9 cellular contexts compared by ENCODE assay signal in the genomic region with DNA sequence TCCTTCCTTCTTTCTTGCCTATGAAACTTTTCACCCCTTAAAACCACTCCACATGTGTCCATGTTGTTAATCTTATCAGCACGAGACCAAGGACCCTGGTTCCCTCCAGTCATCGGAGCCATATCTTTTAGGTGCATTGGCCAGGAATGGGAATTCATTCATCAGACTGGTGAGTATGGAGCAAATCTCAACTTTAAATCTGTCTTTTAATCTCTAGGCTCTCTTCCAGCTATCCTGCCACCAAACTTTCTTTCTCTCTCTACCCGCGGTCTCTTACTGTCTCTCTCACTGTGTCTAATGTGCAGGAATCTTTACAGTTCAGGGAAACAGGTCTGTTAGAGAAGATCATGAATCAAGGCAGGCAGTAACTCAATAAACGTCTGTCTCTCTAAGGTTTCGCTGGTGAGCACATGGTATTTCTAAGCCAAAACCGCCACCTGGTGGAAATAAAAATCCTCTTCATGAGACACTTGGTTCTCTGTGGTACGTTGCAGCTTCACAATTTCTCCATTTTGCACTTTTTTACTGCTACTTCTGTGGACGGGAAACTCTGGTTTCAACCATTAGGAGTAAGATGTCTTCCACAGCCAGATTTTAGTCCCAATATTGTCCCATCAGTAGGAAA. TPM values are rescaled to one million over a fixed set of nuclear protein-coding genes. Genes with fewer than 3 reads are reported as not detected.
DNase-seq lines count a peak whose midpoint lies in the region; ATAC-seq and TF ChIP-seq lines count a peak whose summit lies in the region.
"Had no signal": no experiment of that assay in that cellular context is flagged by ENCODE, and none has a peak within 500 bp of the region (broad histone marks: within the 10 kb centered on the region; RNA-seq: fewer than 3 reads in every experiment).

No MANE protein-coding gene starts in this region.

- H3K27me3 ChIP-seq in SK-N-SH (ENCODE audit: insufficient read depth) (peaks cover 7% of the 10 kb centered on the region; the same call in 1 of the 2 replicates), breast epithelium (peaks cover 0 to 9% of the 10 kb centered on the region in 2 donors), testis (no peaks in the 10 kb centered on the region)

- under 1% methylated on average over 9 of the region's 9 CpGs for WGBS in SK-N-SH (ENCODE audit: low lambda C conversion rate)
- 15 to 16% methylated on average over 9 of the region's 9 CpGs for WGBS in testis, 2 donors

- ATAC-seq in GM18867 (IDR thresholded peaks at IDR 0.05; ENCODE audit: unreplicated experiment), result no peak

- H3K27ac ChIP-seq in SK-N-SH (ENCODE audit: low read depth in 2 of 2, low read length in 1 of 2), result no peak overlapping the region
- no peak overlapping the region for H3K27ac ChIP-seq in breast epithelium
- H3K27ac ChIP-seq in testis, result no peak overlapping the region

- TF ChIP-seq EP300 in SK-N-SH (IDR thresholded peaks at IDR 0.05; ENCODE audit: borderline replicate concordance in 1 of 2, low read depth in 1 of 2, low read length in 1 of 2), result no peak

- H3K9me3 ChIP-seq in SK-N-SH (no peaks in the 10 kb centered on the region), breast epithelium (no peaks in the 10 kb centered on the region), testis (no peaks in the 10 kb centered on the region)

- H3K36me3 Mint-ChIP-seq in activated T-cell treated with anti-CD3 and anti-CD28 coated beads, Interleukin-2, amount 50 U/mL, for 24 hours (ENCODE audit: low read depth), result no peaks in the 10 kb centered on the region

- POLR2A ChIA-PET in SK-N-SH (lab: Yijun Ruan, JAX), result no interaction called here

- peaks cover 21% of the 10 kb centered on the region for H3K27me3 Mint-ChIP-seq in activated T-cell treated with anti-CD3 and anti-CD28 coated beads, Interleukin-2, amount 50 U/mL, for 24 hours

- no peaks in the 10 kb centered on the region for H3K9me2 ChIP-seq in SK-N-SH

- TF ChIP-seq POLR2A in NB4 (IDR thresholded peaks at IDR 0.05; ENCODE audit: extremely low read depth, insufficient read length) (no peak), breast epithelium (IDR thresholded peaks at IDR 0.05) (no peak), testis (IDR thresholded peaks at IDR 0.05) (no peak)

- H3K4me1 Mint-ChIP-seq in activated T-cell treated with anti-CD3 and anti-CD28 coated beads, Interleukin-2, amount 50 U/mL, for 24 hours (ENCODE audit: low read depth), result peaks cover 34% of the 10 kb centered on the region

- H3F3A ChIP-seq in SK-N-SH (replicated peaks; ENCODE audit: insufficient read depth), result no peaks in the 10 kb centered on the region

- peak; percentile 18 for TF ChIP-seq CTCF in NB4 (IDR thresholded peaks at IDR 0.05; ENCODE audit: low read depth, low read length)
- peak; percentile 61 for TF ChIP-seq CTCF in SK-N-SH (IDR thresholded peaks at IDR 0.05)
- TF ChIP-seq CTCF in breast epithelium (IDR thresholded peaks at IDR 0.05), result peak in 2 of 3 donors; percentile 40 to 49
- peak; percentile 10 to 59 (median 46) for TF ChIP-seq CTCF in testis (IDR thresholded peaks at IDR 0.05)

- H3K79me2 ChIP-seq in SK-N-SH (ENCODE audit: insufficient read depth), result no peaks in the 10 kb centered on the region

- no peak overlapping the region for H3K4me3 Mint-ChIP-seq in activated T-cell treated with anti-CD3 and anti-CD28 coated beads, Interleukin-2, amount 50 U/mL, for 24 hours

- peak; percentile 27 for DNase-seq in activated T-cell treated with anti-CD3 and anti-CD28 coated beads for 4 hours
- no peak for DNase-seq in activated T-cell treated with anti-CD3 and anti-CD28 coated beads, Interleukin-2, amount 50 U/mL, for 24 hours
- DNase-seq in NB4 (ENCODE audit: low read depth), result peak; percentile 52
- peak; percentile 34 for DNase-seq in SK-N-SH
- DNase-seq in breast epithelium (ENCODE audit: low spot score in 2 of 2), result no peak
- peak; percentile 87 for DNase-seq in left kidney (ENCODE audit: low read depth, low spot score)
- DNase-seq in testis, result peak; percentile 53

- CTCF ChIA-PET in SK-N-SH (lab: Yijun Ruan, JAX), result interaction anchor here (0.6 to 6.1 kb wide), 21 partner anchors 11 to 238 kb away, joined by 3 to 51 read pairs (median 3); a partner anchor contains a TSS

- H2AFZ ChIP-seq in SK-N-SH (ENCODE audit: low read depth), result no peak overlapping the region

- no peak overlapping the region for H3K4me3 ChIP-seq in NB4 (ENCODE audit: low read depth, low read length)
- H3K4me3 ChIP-seq in SK-N-SH (ENCODE audit: low read depth in 2 of 2, low read length in 1 of 2), result no peak overlapping the region
- no peak overlapping the region for H3K4me3 ChIP-seq in breast epithelium
- H3K4me3 ChIP-seq in testis, result no peak overlapping the region

- no peak overlapping the region for H3K4me2 ChIP-seq in SK-N-SH

- H3K4me1 ChIP-seq in SK-N-SH (ENCODE audit: control insufficient read depth in 1 of 2, insufficient read depth in 2 of 2, low read depth in 1 of 2, low read length in 1 of 2) (no peaks in the 10 kb centered on the region), breast epithelium (no peaks in the 10 kb centered on the region), testis (no peaks in the 10 kb centered on the region)

- peak; percentile 84 for TF ChIP-seq RAD21 in SK-N-SH (IDR thresholded peaks at IDR 0.05; ENCODE audit: low read length)

- H3K36me3 ChIP-seq in SK-N-SH (replicated peaks in 1 of 2; ENCODE audit: control insufficient read depth in 1 of 2, insufficient read depth in 2 of 2, low read length in 1 of 2) (no peaks in the 10 kb centered on the region), breast epithelium (no peaks in the 10 kb centered on the region), testis (ENCODE audit: low read depth, missing control alignments) (no peaks in the 10 kb centered on the region)

- no peak overlapping the region for H3K27ac Mint-ChIP-seq in activated T-cell treated with anti-CD3 and anti-CD28 coated beads, Interleukin-2, amount 50 U/mL, for 24 hours

- intact Hi-C loops in breast epithelium (cut with DNase I; ENCODE audit: low total_unique reads) (no loop called here), testis (cut with DNase I; ENCODE audit: low total_unique reads) (no loop called here)

- H3K9ac ChIP-seq in SK-N-SH, result no peak overlapping the region

- no peaks in the 10 kb centered on the region for H3K9me3 Mint-ChIP-seq in activated T-cell treated with anti-CD3 and anti-CD28 coated beads, Interleukin-2, amount 50 U/mL, for 24 hours

- no peaks in the 10 kb centered on the region for H4K20me1 ChIP-seq in SK-N-SH (ENCODE audit: insufficient read depth)

TF ChIP-seq in SK-N-SH, 30 proteins besides CTCF, POLR2A, EP300 and RAD21:
- TF ChIP-seq RCOR1 (IDR thresholded peaks at IDR 0.05; ENCODE audit: low read length), result no peak
- TF ChIP-seq, protein P1, sequence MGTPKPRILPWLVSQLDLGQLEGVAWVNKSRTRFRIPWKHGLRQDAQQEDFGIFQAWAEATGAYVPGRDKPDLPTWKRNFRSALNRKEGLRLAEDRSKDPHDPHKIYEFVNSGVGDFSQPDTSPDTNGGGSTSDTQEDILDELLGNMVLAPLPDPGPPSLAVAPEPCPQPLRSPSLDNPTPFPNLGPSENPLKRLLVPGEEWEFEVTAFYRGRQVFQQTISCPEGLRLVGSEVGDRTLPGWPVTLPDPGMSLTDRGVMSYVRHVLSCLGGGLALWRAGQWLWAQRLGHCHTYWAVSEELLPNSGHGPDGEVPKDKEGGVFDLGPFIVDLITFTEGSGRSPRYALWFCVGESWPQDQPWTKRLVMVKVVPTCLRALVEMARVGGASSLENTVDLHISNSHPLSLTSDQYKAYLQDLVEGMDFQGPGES (IDR thresholded peaks at IDR 0.05; ENCODE audit: low read depth, low read length), result no peak
- TF ChIP-seq SMC3 (IDR thresholded peaks at IDR 0.05; ENCODE audit: low read depth, low read length), result peak; percentile 81

RNA-seq across cellular contexts. Expression of a gene that starts 16.1 kb away (rescaled TPM):
- polyA plus RNA-seq in SK-N-SH (2012; rRNA removed) (not detected in 2 replicates), testis (ENCODE audit: insufficient read depth, low read depth, low replicate concordance) (not detected)
- polyA plus RNA-seq in SK-N-SH (2012; cell fraction: cytosol; rRNA removed), result not detected in 2 replicates
- not detected in 2 replicates for polyA plus RNA-seq in SK-N-SH (2012; cell fraction: nucleus; rRNA removed)
- total RNA-seq in breast epithelium (not detected), testis (not detected)
- polyA plus RNA-seq: esophagus had no signal

RNA-seq across cellular contexts. Expression of a gene that starts 32.4 kb away (rescaled TPM):
- not detected in 2 replicates for polyA plus RNA-seq in SK-N-SH (2012; rRNA removed)
- not detected in 2 replicates for polyA plus RNA-seq in SK-N-SH (2012; cell fraction: cytosol; rRNA removed)
- polyA plus RNA-seq in SK-N-SH (2012; cell fraction: nucleus; rRNA removed), result not detected in 2 replicates
- total RNA-seq in breast epithelium, result not detected
- not detected for total RNA-seq in testis
- not detected for polyA plus RNA-seq in testis (ENCODE audit: insufficient read depth, low read depth, low replicate concordance)
- polyA plus RNA-seq: esophagus had no signal

Comparison
In these comparisons a context has a peak if more than half of its experiments do, and no peak if none do; other contexts are left out.
1. DNase-seq: peak in activated T-cell treated with anti-CD3 and anti-CD28 coated beads for 4 hours (single experiment), NB4 (single experiment), SK-N-SH (single experiment), left kidney (single experiment) and testis (single experiment); none in activated T-cell treated with anti-CD3 and anti-CD28 coated beads, Interleukin-2, amount 50 U/mL, for 24 hours (single experiment) and breast epithelium (0 of 2).
2. Peak in every context shown above with its lines, with median percentiles within 50 percentile points of each other: CTCF ChIP-seq.